ENCODE assay signal across 11 cellular contexts in genomic region chr6:53151676-53152075, GRCh38. TPM values are rescaled to one million over a fixed set of nuclear protein-coding genes. Genes with fewer than 3 reads are reported as not detected.
DNase-seq lines count a peak whose midpoint lies in the region; ATAC-seq, FAIRE-seq and TF ChIP-seq lines count a peak whose summit lies in the region.
"Had no signal": no experiment of that assay in that cellular context is flagged by ENCODE, and none has a peak within 500 bp of the region (broad histone marks: within the 10 kb centered on the region; RNA-seq: fewer than 3 reads in every experiment).

No MANE protein-coding gene starts in this region.

- POLR2A ChIA-PET in PC-9 (lab: Charles Lee; ENCODE audit: unreplicated experiment), result no interaction called here

- no peaks in the 10 kb centered on the region for H3K4me1 ChIP-seq in PC-9 (replicated peaks; ENCODE audit: insufficient read depth)
- no peaks in the 10 kb centered on the region for H3K4me1 ChIP-seq in foreskin keratinocyte
- H3K4me1 ChIP-seq: right atrium auricular region had no signal

- no peak overlapping the region for H3K27ac ChIP-seq in PC-9
- no peak overlapping the region for H3K27ac ChIP-seq in foreskin keratinocyte
- H3K27ac ChIP-seq: right atrium auricular region had no signal

- no peaks in the 10 kb centered on the region for H3K79me2 ChIP-seq in PC-9 (ENCODE audit: low read depth)

- TF ChIP-seq CTCF in GM20000 (IDR thresholded peaks at IDR 0.05; ENCODE audit: extremely low read depth, missing control alignments) (peak; percentile 44), PC-9 (conservative IDR thresholded peaks at IDR 0.05) (peak; percentile 34; the same call in 1 of the 2 replicates), foreskin keratinocyte (conservative IDR thresholded peaks at IDR 0.05) (peak; percentile 44), nephron progenitor cell (IDR thresholded peaks at IDR 0.05) (no peak)

- BruUV-seq in PC-9 (replicated peaks; lab: Mats Ljungman, UMichigan), result no TSS peak

- H4K20me1 ChIP-seq in PC-9 (ENCODE audit: insufficient read depth), result no peaks in the 10 kb centered on the region

- peaks cover 6% of the 10 kb centered on the region for H3K27me3 Mint-ChIP-seq in nephron progenitor cell (ENCODE audit: low read depth, poor library complexity)
- H3K27me3 Mint-ChIP-seq: brain had no signal

- no peaks in the 10 kb centered on the region for H3K4me1 Mint-ChIP-seq in nephron progenitor cell
- H3K4me1 Mint-ChIP-seq: brain had no signal

- CTCF ChIA-PET in PC-9 (lab: Charles Lee), result no interaction called here

- H3K27me3 ChIP-seq in PC-9 (ENCODE audit: insufficient read depth, low read depth) (no peaks in the 10 kb centered on the region), foreskin keratinocyte (no peaks in the 10 kb centered on the region)
- H3K27me3 ChIP-seq: right atrium auricular region had no signal

- intact Hi-C loops in PC-9 (cut with micrococcal nuclease; ENCODE audit: unreplicated experiment), result no loop called here

- no peak overlapping the region for H3K4me2 ChIP-seq in PC-9

- H3K9me3 ChIP-seq in PC-9 (ENCODE audit: insufficient read depth, low read depth), result no peaks in the 10 kb centered on the region
- H3K9me3 ChIP-seq: right atrium auricular region had no signal

- no peaks in the 10 kb centered on the region for H3K9me3 Mint-ChIP-seq in nephron progenitor cell

- H3K36me3 Mint-ChIP-seq in nephron progenitor cell (ENCODE audit: low read depth), result no peaks in the 10 kb centered on the region
- H3K36me3 Mint-ChIP-seq: brain had no signal

- no peaks in the 10 kb centered on the region for H3K36me3 ChIP-seq in PC-9 (ENCODE audit: low read depth)
- H3K36me3 ChIP-seq: right atrium auricular region had no signal

- FAIRE-seq in RCC 7860 (lab: Jason Lieb, UNC), result no peak

- no peaks in the 10 kb centered on the region for H3K9me2 ChIP-seq in PC-9 (ENCODE audit: insufficient read depth)

- H3F3A ChIP-seq in PC-9 (ENCODE audit: insufficient read depth, low read depth), result no peaks in the 10 kb centered on the region

- H3K4me3 ChIP-seq in PC-9, result no peak overlapping the region
- H3K4me3 ChIP-seq: right atrium auricular region had no signal

- H2AFZ ChIP-seq in PC-9, result no peak overlapping the region

- DNase-seq in DMS53 (lab: John Stamatoyannopoulos, UW) (peak; percentile 43), GM20000 (ENCODE audit: low spot score) (peak; percentile 12), PC-9 (no peak), foreskin keratinocyte (no peak), nephron progenitor cell (no peak), RCC 7860 (ENCODE audit: low spot score) (no peak), NCI-H2107 treated with DMSO at 0.1 percent for 48 hours (lab: John Stamatoyannopoulos, UW; ENCODE audit: unreplicated experiment) (no peak)
- DNase-seq: NCI-H1930 had no signal

- ATAC-seq in foreskin keratinocyte, result no peak
- no peak for ATAC-seq in HG03097 (IDR thresholded peaks at IDR 0.05; ENCODE audit: low FRiP score, unreplicated experiment)

- no peak overlapping the region for H3K4me3 Mint-ChIP-seq in nephron progenitor cell
- H3K4me3 Mint-ChIP-seq: brain had no signal

- H3K27ac Mint-ChIP-seq in nephron progenitor cell, result no peak overlapping the region
- H3K27ac Mint-ChIP-seq: brain had no signal

RNA-seq across cellular contexts. Expression of gene GCM1, which starts 3.0 kb away (rescaled TPM):
- total RNA-seq in PC-9 (2021) (0.13 TPM in 2 replicates), foreskin keratinocyte (not detected in 2 replicates)
- not detected in 2 replicates for polyA plus RNA-seq in foreskin keratinocyte
- total RNA-seq: right atrium auricular region had no signal

Comparison
In these comparisons a context has a peak if more than half of its experiments do, and no peak if none do; other contexts are left out.
1. DNase-seq: peak in DMS53 (single experiment) and GM20000 (single experiment); none in PC-9 (0 of 2), foreskin keratinocyte (0 of 2), nephron progenitor cell (single experiment), RCC 7860 (single experiment) and NCI-H2107 treated with DMSO at 0.1 percent for 48 hours (single experiment).